ENCODE assay signal across 1 cellular context in genomic region chr19:40619333-40620160, GRCh38.
TF ChIP-seq lines count a peak whose summit lies in the region.

No MANE protein-coding gene starts in this region.

TF ChIP-seq in SK-N-SH, 30 proteins besides CTCF, POLR2A, EP300 and RAD21 (continued from another document):
- TF ChIP-seq, protein P1, sequence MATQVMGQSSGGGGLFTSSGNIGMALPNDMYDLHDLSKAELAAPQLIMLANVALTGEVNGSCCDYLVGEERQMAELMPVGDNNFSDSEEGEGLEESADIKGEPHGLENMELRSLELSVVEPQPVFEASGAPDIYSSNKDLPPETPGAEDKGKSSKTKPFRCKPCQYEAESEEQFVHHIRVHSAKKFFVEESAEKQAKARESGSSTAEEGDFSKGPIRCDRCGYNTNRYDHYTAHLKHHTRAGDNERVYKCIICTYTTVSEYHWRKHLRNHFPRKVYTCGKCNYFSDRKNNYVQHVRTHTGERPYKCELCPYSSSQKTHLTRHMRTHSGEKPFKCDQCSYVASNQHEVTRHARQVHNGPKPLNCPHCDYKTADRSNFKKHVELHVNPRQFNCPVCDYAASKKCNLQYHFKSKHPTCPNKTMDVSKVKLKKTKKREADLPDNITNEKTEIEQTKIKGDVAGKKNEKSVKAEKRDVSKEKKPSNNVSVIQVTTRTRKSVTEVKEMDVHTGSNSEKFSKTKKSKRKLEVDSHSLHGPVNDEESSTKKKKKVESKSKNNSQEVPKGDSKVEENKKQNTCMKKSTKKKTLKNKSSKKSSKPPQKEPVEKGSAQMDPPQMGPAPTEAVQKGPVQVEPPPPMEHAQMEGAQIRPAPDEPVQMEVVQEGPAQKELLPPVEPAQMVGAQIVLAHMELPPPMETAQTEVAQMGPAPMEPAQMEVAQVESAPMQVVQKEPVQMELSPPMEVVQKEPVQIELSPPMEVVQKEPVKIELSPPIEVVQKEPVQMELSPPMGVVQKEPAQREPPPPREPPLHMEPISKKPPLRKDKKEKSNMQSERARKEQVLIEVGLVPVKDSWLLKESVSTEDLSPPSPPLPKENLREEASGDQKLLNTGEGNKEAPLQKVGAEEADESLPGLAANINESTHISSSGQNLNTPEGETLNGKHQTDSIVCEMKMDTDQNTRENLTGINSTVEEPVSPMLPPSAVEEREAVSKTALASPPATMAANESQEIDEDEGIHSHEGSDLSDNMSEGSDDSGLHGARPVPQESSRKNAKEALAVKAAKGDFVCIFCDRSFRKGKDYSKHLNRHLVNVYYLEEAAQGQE (IDR thresholded peaks at IDR 0.05; ENCODE audit: low read depth, low read length): no peak
